8 cellular contexts compared by ENCODE assay signal in genomic region chr12:53743277-53744129, GRCh38. TPM values are rescaled to one million over a fixed set of nuclear protein-coding genes. Genes with fewer than 3 reads are reported as not detected.
DNase-seq lines count a peak whose midpoint lies in the region; ATAC-seq, FAIRE-seq and TF ChIP-seq lines count a peak whose summit lies in the region.

No MANE protein-coding gene starts in this region.

- DNase-seq in D721Med (ENCODE audit: insufficient read length, low spot score) (peak; percentile 65), NCI-H82 treated with DMSO at 0.1 percent for 48 hours (lab: John Stamatoyannopoulos, UW; ENCODE audit: unreplicated experiment) (peak; percentile 54), endothelial cell of umbilical vein (ENCODE audit: low read depth, low spot score) (peak; percentile 61), myocyte (ENCODE audit: low read depth) (peak; percentile 75), stomach (peak; percentile 61)
- peak; percentile 85 for DNase-seq in activated CD8-positive, alpha-beta memory T cell treated with anti-CD3 and anti-CD28 coated beads for 24 hours

- peaks cover 58 to 82% of the 10 kb centered on the region in 2 experiments for H3K27me3 ChIP-seq in endothelial cell of umbilical vein (ENCODE audit: control insufficient read depth in 2 of 2, insufficient read depth in 2 of 2, low read length in 2 of 2)
- peaks cover 8 to 92% (median 60%) of the 10 kb centered on the region in 3 donors for H3K27me3 ChIP-seq in stomach

- H3K4me3 ChIP-seq in endothelial cell of umbilical vein (replicated peaks in 1 of 3; ENCODE audit: insufficient read depth in 1 of 3, low read depth in 1 of 3, low read length in 3 of 3) (no peak overlapping the region), stomach (peak overlapping the region in 2 of 4 donors; percentile 6 to 29)

- FAIRE-seq in D721Med (lab: Jason Lieb, UNC) (no peak), endothelial cell of umbilical vein (lab: Jason Lieb, UNC) (peak; percentile 79)

- TF ChIP-seq CTCF in D721Med (IDR thresholded peaks at IDR 0.05; ENCODE audit: insufficient read depth, missing control alignments) (peak; percentile 85), endothelial cell of umbilical vein (IDR thresholded peaks at IDR 0.05; ENCODE audit: extremely low read depth in 1 of 2, insufficient read depth in 1 of 2, low read depth in 1 of 2, low read length in 2 of 2) (peak; percentile 88), stomach (IDR thresholded peaks at IDR 0.05) (peak in 5 of 7 experiments; percentile 87 to 98 (median 93))

- no peak overlapping the region for H3K27ac ChIP-seq in endothelial cell of umbilical vein (ENCODE audit: insufficient read depth, low read depth, low read length)
- no peak overlapping the region for H3K27ac ChIP-seq in stomach

- no peaks in the 10 kb centered on the region for H3K9me1 ChIP-seq in endothelial cell of umbilical vein (replicated peaks; ENCODE audit: control insufficient read depth, extremely low read depth, insufficient read depth, low read length)

- ATAC-seq in HG03159 (IDR thresholded peaks at IDR 0.05; ENCODE audit: unreplicated experiment) = peak; percentile 40
- ATAC-seq in HG02970 (IDR thresholded peaks at IDR 0.05; ENCODE audit: low FRiP score, unreplicated experiment) = no peak

- dilution Hi-C loops in endothelial cell of umbilical vein (cut with MboI; ENCODE audit: extremely low pct_ligation_motif_present, low sequenced_read_pairs) = no loop called here

- no TSS peak for BruUV-seq in endothelial cell of umbilical vein (replicated peaks; lab: Mats Ljungman, UMichigan)

- intact Hi-C loops in endothelial cell of umbilical vein (cut with micrococcal nuclease) = loop anchor here (1.0 kb wide), 1 partner anchor 42 kb away; no protein-coding TSS in a partner anchor
- intact Hi-C loops in stomach (cut with DNase I; ENCODE audit: low total_unique reads) = loop anchor here (5.0 kb wide), 1 partner anchor 41 kb away; no protein-coding TSS in a partner anchor

- no peaks in the 10 kb centered on the region for H3K79me2 ChIP-seq in endothelial cell of umbilical vein (ENCODE audit: control insufficient read depth, insufficient read depth, low read length)

- no peaks in the 10 kb centered on the region for H3K4me1 ChIP-seq in endothelial cell of umbilical vein (ENCODE audit: control insufficient read depth, extremely low read depth, insufficient read depth, low read length)
- peaks cover 18 to 29% (median 25%) of the 10 kb centered on the region in 4 donors for H3K4me1 ChIP-seq in stomach

- CTCF ChIA-PET in endothelial cell of umbilical vein (lab: Charles Lee) = interaction anchor here (0.5 to 10.2 kb wide), 20 partner anchors 8 to 458 kb away, joined by 3 to 719 read pairs (median 8); partner anchors contain the start of genes ATP5MC2, CALCOCO1 and CISTR

- H3K9me3 ChIP-seq in endothelial cell of umbilical vein (replicated peaks; ENCODE audit: control insufficient read depth, insufficient read depth, low read length) (no peaks in the 10 kb centered on the region), stomach (no peaks in the 10 kb centered on the region)

- H4K20me1 ChIP-seq in endothelial cell of umbilical vein (replicated peaks; ENCODE audit: control insufficient read depth, extremely low read depth, insufficient read depth, low read length) = no peaks in the 10 kb centered on the region

- no peak overlapping the region for H3K9ac ChIP-seq in endothelial cell of umbilical vein (replicated peaks; ENCODE audit: extremely low read depth, insufficient read depth, low read length)

- TF ChIP-seq POLR2A in endothelial cell of umbilical vein (IDR thresholded peaks at IDR 0.05; ENCODE audit: low read depth, low read length) = no peak
- TF ChIP-seq POLR2A in stomach (IDR thresholded peaks at IDR 0.05) = no peak

- no peak overlapping the region for H2AFZ ChIP-seq in endothelial cell of umbilical vein (ENCODE audit: low read depth, low read length)

- no peak for TF ChIP-seq EP300 in stomach (IDR thresholded peaks at IDR 0.05)

- POLR2A ChIA-PET in endothelial cell of umbilical vein (lab: Charles Lee) = no interaction called here

- H3K36me3 ChIP-seq in endothelial cell of umbilical vein (ENCODE audit: control insufficient read depth in 2 of 2, extremely low read depth in 1 of 2, insufficient read depth in 2 of 2, low read length in 2 of 2) = no peaks in the 10 kb centered on the region
- no peaks in the 10 kb centered on the region for H3K36me3 ChIP-seq in stomach

- H3K4me2 ChIP-seq in endothelial cell of umbilical vein (ENCODE audit: insufficient read depth, low read length) = no peak overlapping the region

- WGBS in stomach, 5 donors = 11 to 18% (median 14%) methylated on average over 14 to 15 of the region's 15 CpGs

TF ChIP-seq in endothelial cell of umbilical vein, 7 proteins besides CTCF, POLR2A, EP300 and RAD21:
- TF ChIP-seq FOS (IDR thresholded peaks at IDR 0.05; ENCODE audit: borderline replicate concordance, insufficient read depth, low read length) (no peak), EZH2 (IDR thresholded peaks at IDR 0.05; ENCODE audit: borderline replicate concordance, low read depth, low read length, severe bottlenecking) (no peak), MAX (IDR thresholded peaks at IDR 0.05; ENCODE audit: insufficient read depth, insufficient read length) (no peak), GATA2 (IDR thresholded peaks at IDR 0.05; ENCODE audit: insufficient read depth, insufficient read length, low read depth, low read length) (no peak), MYC (IDR thresholded peaks at IDR 0.05; ENCODE audit: low read depth, low read length) (no peak)
TF ChIP-seq in endothelial cell of umbilical vein: peak in this region for 0.

RNA-seq across cellular contexts. Expression of gene CISTR, which starts 8.3 kb away (rescaled TPM):
- total RNA-seq in endothelial cell of umbilical vein (not detected in 2 replicates), myocyte (not detected in 2 replicates), stomach (not detected)
- polyA plus RNA-seq in endothelial cell of umbilical vein (not detected in 2 replicates), stomach (not detected)
- polyA plus RNA-seq in endothelial cell of umbilical vein (2011; cell fraction: cytosol; rRNA removed) = not detected in 2 replicates
- polyA plus RNA-seq in endothelial cell of umbilical vein (2011; cell fraction: nucleus; rRNA removed) = not detected in 2 replicates
- polyA plus RNA-seq in endothelial cell of umbilical vein (2012) = not detected in 2 replicates
- not detected in 2 replicates for polyA minus RNA-seq in endothelial cell of umbilical vein
- not detected for polyA minus RNA-seq in endothelial cell of umbilical vein (2011; cell fraction: cytosol; rRNA and poly(A)+ RNA removed)
- polyA minus RNA-seq in endothelial cell of umbilical vein (2011; cell fraction: nucleus; rRNA and poly(A)+ RNA removed) = not detected in 2 replicates
- not detected for polyA plus RNA-seq in myocyte (2012)

RNA-seq across cellular contexts. Expression of gene CALCOCO1, which starts 16.3 kb away (rescaled TPM):
- total RNA-seq in endothelial cell of umbilical vein = 61.8 and 70.9 TPM in 2 replicates
- 135 and 146 TPM in 2 replicates for polyA plus RNA-seq in endothelial cell of umbilical vein
- 59.0 and 74.5 TPM in 2 replicates for polyA plus RNA-seq in endothelial cell of umbilical vein (2011; cell fraction: cytosol; rRNA removed)
- 435 and 521 TPM in 2 replicates for polyA plus RNA-seq in endothelial cell of umbilical vein (2011; cell fraction: nucleus; rRNA removed)
- 63.7 and 64.1 TPM in 2 replicates for polyA plus RNA-seq in endothelial cell of umbilical vein (2012)
- polyA minus RNA-seq in endothelial cell of umbilical vein = 102 and 136 TPM in 2 replicates
- polyA minus RNA-seq in endothelial cell of umbilical vein (2011; cell fraction: cytosol; rRNA and poly(A)+ RNA removed) = 8.0 TPM
- 79.0 and 96.8 TPM in 2 replicates for polyA minus RNA-seq in endothelial cell of umbilical vein (2011; cell fraction: nucleus; rRNA and poly(A)+ RNA removed)
- 147 and 173 TPM in 2 replicates for total RNA-seq in myocyte
- polyA plus RNA-seq in myocyte (2012) = 239 TPM
- 100 to 1,000 TPM; 135 to 441 (median 164) TPM for total RNA-seq in stomach
- 100 to 1,000 TPM in 1 of 3 donors, 10 to 100 TPM in 2; 60.3 to 102 (median 73.2) TPM for polyA plus RNA-seq in stomach
